Comparison of ENCODE assay signal across 8 cellular contexts in genomic region chr18:49178736-49179135, GRCh38.
DNase-seq lines count a peak whose midpoint lies in the region; ATAC-seq and TF ChIP-seq lines count a peak whose summit lies in the region.

No MANE protein-coding gene starts in this region.

- H3K36me3 ChIP-seq in SU-DHL-6 (ENCODE audit: low read length) = no peaks in the 10 kb centered on the region

- H3F3A ChIP-seq in SU-DHL-6 (ENCODE audit: insufficient read depth) = no peaks in the 10 kb centered on the region

- peaks cover 19% of the 10 kb centered on the region for H3K4me1 Mint-ChIP-seq in activated T-cell treated with anti-CD3 and anti-CD28 coated beads, Interleukin-2, amount 50 U/mL, for 72 hours (ENCODE audit: low read depth)

- peak; percentile 49 for TF ChIP-seq CTCF in SU-DHL-6 (IDR thresholded peaks at IDR 0.05; ENCODE audit: insufficient read depth, low read length, poor library complexity, severe bottlenecking)

- no peaks in the 10 kb centered on the region for H4K20me1 ChIP-seq in SU-DHL-6 (ENCODE audit: low read depth, low read length)

- H3K4me3 Mint-ChIP-seq in activated T-cell treated with anti-CD3 and anti-CD28 coated beads, Interleukin-2, amount 50 U/mL, for 72 hours = no peak overlapping the region

- H3K27me3 ChIP-seq in SU-DHL-6 (ENCODE audit: low read length) = no peaks in the 10 kb centered on the region

- DNase-seq in stimulated activated CD4-positive, alpha-beta T cell treated with anti-CD3 and anti-CD28 coated beads, Interleukin-4, amount 100 ng/mL, for 24 hours = peak; percentile 6
- DNase-seq in stimulated activated CD4-positive, alpha-beta T cell treated with anti-CD3 and anti-CD28 coated beads, Interleukin-2, amount 100 ng/mL, for 48 hours = no peak
- DNase-seq in iPS-NIHi11 (ENCODE audit: low spot score) = peak; percentile 26
- DNase-seq in NCI-H128 (lab: John Stamatoyannopoulos, UW; ENCODE audit: unreplicated experiment) = no peak
- no peak for DNase-seq in AG08396 (ENCODE audit: low spot score)
- DNase-seq in T-helper 9 cell = no peak
- no peak for DNase-seq in activated T-cell treated with anti-CD3 and anti-CD28 coated beads, Interleukin-2, amount 50 U/mL, for 72 hours

- H3K27me3 Mint-ChIP-seq in activated T-cell treated with anti-CD3 and anti-CD28 coated beads, Interleukin-2, amount 50 U/mL, for 72 hours (ENCODE audit: low read depth) = peaks cover 10% of the 10 kb centered on the region

- no peak for ATAC-seq in activated T-cell treated with anti-CD3 and anti-CD28 coated beads, Interleukin-2, amount 50 U/mL, for 72 hours (replicated peaks in 1 of 2)

- H3K9me3 Mint-ChIP-seq in activated T-cell treated with anti-CD3 and anti-CD28 coated beads, Interleukin-2, amount 50 U/mL, for 72 hours = no peaks in the 10 kb centered on the region

- peaks cover 0 to 2% of the 10 kb centered on the region in 2 donors for H3K36me3 Mint-ChIP-seq in activated T-cell treated with anti-CD3 and anti-CD28 coated beads, Interleukin-2, amount 50 U/mL, for 72 hours (ENCODE audit: insufficient read depth in 2 of 2)

- no peaks in the 10 kb centered on the region for H3K79me2 ChIP-seq in SU-DHL-6 (ENCODE audit: insufficient read depth, low read length)

- no peak overlapping the region for H2AFZ ChIP-seq in SU-DHL-6 (ENCODE audit: low read depth, low read length, severe bottlenecking)

- H3K4me2 ChIP-seq in SU-DHL-6 (ENCODE audit: low read depth, low read length, poor library complexity, severe bottlenecking) = no peak overlapping the region

- no peak overlapping the region for H3K27ac ChIP-seq in SU-DHL-6 (ENCODE audit: low read depth, low read length)

- no peak overlapping the region for H3K27ac Mint-ChIP-seq in activated T-cell treated with anti-CD3 and anti-CD28 coated beads, Interleukin-2, amount 50 U/mL, for 72 hours

- H3K9me3 ChIP-seq in SU-DHL-6 (ENCODE audit: insufficient read depth, low read length) = no peaks in the 10 kb centered on the region

- no peak overlapping the region for H3K9ac ChIP-seq in SU-DHL-6 (ENCODE audit: low read length)

- no peaks in the 10 kb centered on the region for H3K9me2 ChIP-seq in SU-DHL-6 (replicated peaks; ENCODE audit: insufficient read depth, low read length)

- no peak overlapping the region for H3K4me3 ChIP-seq in SU-DHL-6 (ENCODE audit: insufficient read depth, low read length, poor library complexity, severe bottlenecking)

Comparison
In these comparisons a context has a peak if more than half of its experiments do, and no peak if none do; other contexts are left out.
1. DNase-seq: peak in stimulated activated CD4-positive, alpha-beta T cell treated with anti-CD3 and anti-CD28 coated beads, Interleukin-4, amount 100 ng/mL, for 24 hours (single experiment) and iPS-NIHi11 (single experiment); none in stimulated activated CD4-positive, alpha-beta T cell treated with anti-CD3 and anti-CD28 coated beads, Interleukin-2, amount 100 ng/mL, for 48 hours (0 of 2), NCI-H128 (single experiment), AG08396 (single experiment), T-helper 9 cell (single experiment) and activated T-cell treated with anti-CD3 and anti-CD28 coated beads, Interleukin-2, amount 50 U/mL, for 72 hours (0 of 2).